Comparison of ENCODE assay signal across 16 cellular contexts in genomic region chr11:70067591-70068341, GRCh38. TPM values are rescaled to one million over a fixed set of nuclear protein-coding genes. Genes with fewer than 3 reads are reported as not detected.
DNase-seq lines count a peak whose midpoint lies in the region; ATAC-seq and TF ChIP-seq lines count a peak whose summit lies in the region.
"Had no signal": no experiment of that assay in that cellular context is flagged by ENCODE, and none has a peak within 500 bp of the region (broad histone marks: within the 10 kb centered on the region; RNA-seq: fewer than 3 reads in every experiment).

No MANE protein-coding gene starts in this region.

- H3K9ac ChIP-seq in mammary epithelial cell (ENCODE audit: insufficient read depth, low read length): peak overlapping the region; percentile 18

- peaks cover 48% of the 10 kb centered on the region for H3K4me1 Mint-ChIP-seq in nephron progenitor cell
- H3K4me1 Mint-ChIP-seq in activated T-helper 1 cell treated with anti-CD3 and anti-CD28 coated beads, Interleukin-12 subunit alpha, Interleukin-12 subunit beta, Interleukin-2, Interleukin-4 antibody, amounts not matched to agents 30 ng/mL and 10 ng/mL and 1 ng/mL, durations not matched to agents 14 hours and 24 hours and 36 hours (ENCODE audit: low read depth): no peaks in the 10 kb centered on the region
- H3K4me1 Mint-ChIP-seq: activated naive CD8-positive, alpha-beta T cell treated with anti-CD3 and anti-CD28 coated beads, Interleukin-2, amount 10 ng/mL, durations not matched to agents 7 days and 5 days; CD4-positive, CD25-positive, alpha-beta regulatory T cell had no signal

- peak overlapping the region; percentile 81 for H3K27ac Mint-ChIP-seq in nephron progenitor cell
- H3K27ac Mint-ChIP-seq in activated T-helper 1 cell treated with anti-CD3 and anti-CD28 coated beads, Interleukin-12 subunit alpha, Interleukin-12 subunit beta, Interleukin-2, Interleukin-4 antibody, amounts not matched to agents 30 ng/mL and 10 ng/mL and 1 ng/mL, durations not matched to agents 14 hours and 24 hours and 36 hours: no peak overlapping the region
- H3K27ac Mint-ChIP-seq: activated naive CD8-positive, alpha-beta T cell treated with anti-CD3 and anti-CD28 coated beads, Interleukin-2, amount 10 ng/mL, durations not matched to agents 7 days and 5 days had no signal

- intact Hi-C loops in mammary epithelial cell (cut with micrococcal nuclease): no loop called here
- intact Hi-C loops in activated T-helper 1 cell treated with anti-CD3 and anti-CD28 coated beads, Interleukin-12 subunit alpha, Interleukin-12 subunit beta, Interleukin-2, Interleukin-4 antibody, amounts not matched to agents 30 ng/mL and 10 ng/mL and 1 ng/mL, durations not matched to agents 14 hours and 24 hours and 36 hours (cut with micrococcal nuclease): no loop called here

- H3K27ac ChIP-seq in mammary epithelial cell (ENCODE audit: insufficient read depth, low read depth, low read length): no peak overlapping the region
- H3K27ac ChIP-seq: gastrocnemius medialis had no signal

- H3K4me1 ChIP-seq in mammary epithelial cell (ENCODE audit: insufficient read depth, low read length): peaks cover 53% of the 10 kb centered on the region

- no peaks in the 10 kb centered on the region for H3K36me3 Mint-ChIP-seq in nephron progenitor cell (ENCODE audit: low read depth)
- no peaks in the 10 kb centered on the region for H3K36me3 Mint-ChIP-seq in activated T-helper 1 cell treated with anti-CD3 and anti-CD28 coated beads, Interleukin-12 subunit alpha, Interleukin-12 subunit beta, Interleukin-2, Interleukin-4 antibody, amounts not matched to agents 30 ng/mL and 10 ng/mL and 1 ng/mL, durations not matched to agents 14 hours and 24 hours and 36 hours (ENCODE audit: low read depth)
- H3K36me3 Mint-ChIP-seq: activated naive CD8-positive, alpha-beta T cell treated with anti-CD3 and anti-CD28 coated beads, Interleukin-2, amount 10 ng/mL, durations not matched to agents 7 days and 5 days; CD4-positive, CD25-positive, alpha-beta regulatory T cell had no signal

- H3K4me3 ChIP-seq in mammary epithelial cell (replicated peaks in 1 of 3; ENCODE audit: insufficient read depth in 1 of 3, low read depth in 2 of 3, low read length in 3 of 3): no peak overlapping the region
- H3K4me3 ChIP-seq: gastrocnemius medialis had no signal

- H3K9me3 ChIP-seq in mammary epithelial cell (replicated peaks; ENCODE audit: insufficient read depth, low read length): no peaks in the 10 kb centered on the region
- H3K9me3 ChIP-seq: gastrocnemius medialis had no signal

- TF ChIP-seq RAD21 in Ishikawa (IDR thresholded peaks at IDR 0.05; ENCODE audit: low read depth): peak; percentile 38

- TF ChIP-seq CTCF in mammary epithelial cell (conservative IDR thresholded peaks at IDR 0.05 in 1 of 2, IDR thresholded peaks at IDR 0.05 in 1 of 2; ENCODE audit: extremely low read depth in 1 of 2, insufficient read depth in 1 of 2, low read depth in 1 of 2, low read length in 2 of 2) (peak in 1 of 2 donors; percentile 24), nephron progenitor cell (IDR thresholded peaks at IDR 0.05) (no peak)

- in situ Hi-C loops in mammary epithelial cell (cut with MboI; ENCODE audit: low sequenced_read_pairs in 2 of 2): no loop called here

- ATAC-seq in HG03108 (IDR thresholded peaks at IDR 0.05; ENCODE audit: unreplicated experiment): no peak
- ATAC-seq: gastrocnemius medialis, left ventricle myocardium superior had no signal

- TF ChIP-seq EP300 in Ishikawa (IDR thresholded peaks at IDR 0.05; ENCODE audit: borderline replicate concordance): no peak; the same call in 1 of the 2 replicates

- peaks cover 64% of the 10 kb centered on the region for H3K27me3 Mint-ChIP-seq in nephron progenitor cell (ENCODE audit: low read depth, poor library complexity)
- H3K27me3 Mint-ChIP-seq in activated T-helper 1 cell treated with anti-CD3 and anti-CD28 coated beads, Interleukin-12 subunit alpha, Interleukin-12 subunit beta, Interleukin-2, Interleukin-4 antibody, amounts not matched to agents 30 ng/mL and 10 ng/mL and 1 ng/mL, durations not matched to agents 14 hours and 24 hours and 36 hours (ENCODE audit: insufficient read depth): peaks cover 27% of the 10 kb centered on the region

- dilution Hi-C loops in mammary epithelial cell (cut with HindIII; ENCODE audit: low sequenced_read_pairs): no loop called here

- no peaks in the 10 kb centered on the region for H3K79me2 ChIP-seq in mammary epithelial cell (ENCODE audit: insufficient read depth, low read length)

- DNase-seq in DMS79 (lab: John Stamatoyannopoulos, UW): peak; percentile 38
- peak; percentile 60 for DNase-seq in mammary epithelial cell
- DNase-seq in nephron progenitor cell: no peak
- no peak for DNase-seq in effector CD4-positive, alpha-beta T cell
- no peak for DNase-seq in activated T-helper 1 cell treated with anti-CD3 and anti-CD28 coated beads, Interleukin-12 subunit alpha, Interleukin-12 subunit beta, Interleukin-2, Interleukin-4 antibody, amounts not matched to agents 30 ng/mL and 10 ng/mL and 1 ng/mL, durations not matched to agents 14 hours and 24 hours and 36 hours (ENCODE audit: low spot score)
- no peak for DNase-seq in COLO668 (lab: John Stamatoyannopoulos, UW; ENCODE audit: unreplicated experiment)
- DNase-seq: activated CD4-positive, alpha-beta T cell treated with anti-CD3 and anti-CD28 coated beads, Interleukin-2, amount 50 U/mL, for 48 hours; activated naive CD8-positive, alpha-beta T cell treated with anti-CD3 and anti-CD28 coated beads, Interleukin-2, amount 10 ng/mL, durations not matched to agents 7 days and 5 days; CD4-positive, CD25-positive, alpha-beta regulatory T cell; gastrocnemius medialis; GOT3; left ventricle myocardium superior; NCI-H774 had no signal

- peak overlapping the region; percentile 13 for H3K4me2 ChIP-seq in mammary epithelial cell (ENCODE audit: insufficient read depth, low read depth, low read length)

- no peaks in the 10 kb centered on the region for H3K27me3 ChIP-seq in mammary epithelial cell (ENCODE audit: insufficient read depth, low read length)

- BruUV-seq in mammary epithelial cell (replicated peaks; lab: Mats Ljungman, UMichigan): no TSS peak

- CTCF ChIA-PET in mammary epithelial cell (lab: Charles Lee; ENCODE audit: low non-redundant PET): no interaction called here

- H2AFZ ChIP-seq in mammary epithelial cell (ENCODE audit: low read depth, low read length): peak overlapping the region; percentile 49

- no peaks in the 10 kb centered on the region for H4K20me1 ChIP-seq in mammary epithelial cell (ENCODE audit: insufficient read depth, low read length)

- H3K9me3 Mint-ChIP-seq in nephron progenitor cell: no peaks in the 10 kb centered on the region
- no peaks in the 10 kb centered on the region for H3K9me3 Mint-ChIP-seq in activated T-helper 1 cell treated with anti-CD3 and anti-CD28 coated beads, Interleukin-12 subunit alpha, Interleukin-12 subunit beta, Interleukin-2, Interleukin-4 antibody, amounts not matched to agents 30 ng/mL and 10 ng/mL and 1 ng/mL, durations not matched to agents 14 hours and 24 hours and 36 hours
- H3K9me3 Mint-ChIP-seq: activated naive CD8-positive, alpha-beta T cell treated with anti-CD3 and anti-CD28 coated beads, Interleukin-2, amount 10 ng/mL, durations not matched to agents 7 days and 5 days; CD4-positive, CD25-positive, alpha-beta regulatory T cell had no signal

- 48% methylated on average over 16 of the region's 20 CpGs for WGBS in mammary epithelial cell (ENCODE audit: low coverage, missing lambda C conversion rate)

- H3K36me3 ChIP-seq in mammary epithelial cell (ENCODE audit: insufficient read depth, low read length): no peaks in the 10 kb centered on the region
- H3K36me3 ChIP-seq: gastrocnemius medialis had no signal

- no peak overlapping the region for H3K4me3 Mint-ChIP-seq in nephron progenitor cell
- H3K4me3 Mint-ChIP-seq in activated T-helper 1 cell treated with anti-CD3 and anti-CD28 coated beads, Interleukin-12 subunit alpha, Interleukin-12 subunit beta, Interleukin-2, Interleukin-4 antibody, amounts not matched to agents 30 ng/mL and 10 ng/mL and 1 ng/mL, durations not matched to agents 14 hours and 24 hours and 36 hours: no peak overlapping the region
- H3K4me3 Mint-ChIP-seq: activated naive CD8-positive, alpha-beta T cell treated with anti-CD3 and anti-CD28 coated beads, Interleukin-2, amount 10 ng/mL, durations not matched to agents 7 days and 5 days; CD4-positive, CD25-positive, alpha-beta regulatory T cell had no signal

TF ChIP-seq in Ishikawa, 13 proteins besides CTCF, POLR2A, EP300 and RAD21 (continues in another document):
- peak; percentile 38; the same call in 1 of the 2 replicates for TF ChIP-seq TCF12 (IDR thresholded peaks at IDR 0.05; ENCODE audit: low read depth)
- no peak for TF ChIP-seq YY1 (IDR thresholded peaks at IDR 0.05; ENCODE audit: low read depth)
- TF ChIP-seq TEAD4 (IDR thresholded peaks at IDR 0.05): peak; percentile 73; the same call in 1 of the 2 replicates
- no peak for TF ChIP-seq MAX (IDR thresholded peaks at IDR 0.05)

RNA-seq across cellular contexts. Expression of gene ANO1, which starts 10.4 kb away (rescaled TPM):
- total RNA-seq in mammary epithelial cell: 100 to 1,000 TPM in 1 of 2 donors, 10 to 100 TPM in 1; 54.3 to 181 TPM
- polyA plus RNA-seq in mammary epithelial cell: 147 TPM
- polyA minus RNA-seq in mammary epithelial cell: 191 TPM
- not detected in 2 replicates for total RNA-seq in activated T-helper 1 cell treated with anti-CD3 and anti-CD28 coated beads, Interleukin-12 subunit alpha, Interleukin-12 subunit beta, Interleukin-2, Interleukin-4 antibody, amounts not matched to agents 30 ng/mL and 10 ng/mL and 1 ng/mL, durations not matched to agents 14 hours and 24 hours and 36 hours
- total RNA-seq: activated naive CD8-positive, alpha-beta T cell treated with anti-CD3 and anti-CD28 coated beads, Interleukin-2, amount 10 ng/mL, durations not matched to agents 7 days and 5 days; CD4-positive, CD25-positive, alpha-beta regulatory T cell; T-helper 1 cell treated with Interleukin-12 subunit alpha and Interleukin-12 subunit beta and Interleukin-4 antibody, amounts not matched to agents 30 ng/mL and 1 ng/mL, for 36 hours had no signal
- polyA plus RNA-seq: CD4-positive, CD25-positive, alpha-beta regulatory T cell had no signal

Comparison
In these comparisons a context has a peak if more than half of its experiments do, and no peak if none do; other contexts are left out.
1. DNase-seq: peak in DMS79 (single experiment) and mammary epithelial cell (single experiment); none in nephron progenitor cell (single experiment), effector CD4-positive, alpha-beta T cell (single experiment), activated T-helper 1 cell treated with anti-CD3 and anti-CD28 coated beads, Interleukin-12 subunit alpha, Interleukin-12 subunit beta, Interleukin-2, Interleukin-4 antibody, amounts not matched to agents 30 ng/mL and 10 ng/mL and 1 ng/mL, durations not matched to agents 14 hours and 24 hours and 36 hours (single experiment) and COLO668 (single experiment).
2. RNA of gene ANO1, which starts 10.4 kb away (total RNA-seq): 54.3 to 181 TPM in mammary epithelial cell; not detected in activated T-helper 1 cell treated with anti-CD3 and anti-CD28 coated beads, Interleukin-12 subunit alpha, Interleukin-12 subunit beta, Interleukin-2, Interleukin-4 antibody, amounts not matched to agents 30 ng/mL and 10 ng/mL and 1 ng/mL, durations not matched to agents 14 hours and 24 hours and 36 hours; every median in the first group is over 10 times any median in the second.